In genomic region chr21:42724226-42724920, GRCh38 we compare ENCODE assay signal across 9 cellular contexts.
DNase-seq lines count a peak whose midpoint lies in the region; ATAC-seq and TF ChIP-seq lines count a peak whose summit lies in the region.
"Had no signal": no experiment of that assay in that cellular context is flagged by ENCODE, and none has a peak within 500 bp of the region (broad histone marks: within the 10 kb centered on the region; RNA-seq: fewer than 3 reads in every experiment).

No MANE protein-coding gene starts in this region.

- H3K4me3 ChIP-seq in skeletal muscle satellite cell (ENCODE audit: low read length), result peak overlapping the region; percentile 11

- no peaks in the 10 kb centered on the region for H3K9me3 ChIP-seq in skeletal muscle satellite cell (replicated peaks; ENCODE audit: low read length)

- in situ Hi-C loops in GM13976 (cut with MboI; ENCODE audit: low sequenced_read_pairs, unreplicated experiment), result no loop called here

- TF ChIP-seq CTCF in GM13976 (IDR thresholded peaks at IDR 0.05; ENCODE audit: borderline replicate concordance, control extremely low read depth, extremely low read depth, insufficient read depth, missing control alignments), result no peak

- H3K4me2 ChIP-seq in skeletal muscle satellite cell (ENCODE audit: low read length), result peak overlapping the region; percentile 72

- H3K36me3 ChIP-seq in skeletal muscle satellite cell (ENCODE audit: insufficient read depth, low read length), result no peaks in the 10 kb centered on the region

- intact Hi-C loops in left cardiac atrium (cut with DNase I), result no loop called here

- DNase-seq in GM13976 (ENCODE audit: low spot score) (peak; percentile 10), SW480 (ENCODE audit: low spot score) (peak; percentile 100), left cardiac atrium (peak; percentile 51), NCI-H774 (lab: John Stamatoyannopoulos, UW) (no peak)
- DNase-seq in activated CD8-positive, alpha-beta memory T cell treated with anti-CD3 and anti-CD28 coated beads for 24 hours, result no peak
- DNase-seq: midbrain had no signal

- peak; percentile 70 to 73 for ATAC-seq in left cardiac atrium
- no peak for ATAC-seq in HG02981 (IDR thresholded peaks at IDR 0.05; ENCODE audit: unreplicated experiment)
- no peak for ATAC-seq in HG02642 (IDR thresholded peaks at IDR 0.05; ENCODE audit: poor library complexity, unreplicated experiment)

- H3K27me3 ChIP-seq in skeletal muscle satellite cell (ENCODE audit: control insufficient read depth, insufficient read depth, low read length), result no peaks in the 10 kb centered on the region

- H3K9ac ChIP-seq in skeletal muscle satellite cell (ENCODE audit: low read depth, low read length), result peak overlapping the region; percentile 35

- peaks cover 47% of the 10 kb centered on the region for H3K4me1 ChIP-seq in skeletal muscle satellite cell (ENCODE audit: control insufficient read depth, insufficient read depth, low read length)

Comparison
In these comparisons a context has a peak if more than half of its experiments do, and no peak if none do; other contexts are left out.
1. DNase-seq: peak in GM13976 (single experiment), SW480 (single experiment) and left cardiac atrium (single experiment); none in activated CD8-positive, alpha-beta memory T cell treated with anti-CD3 and anti-CD28 coated beads for 24 hours (single experiment) and NCI-H774 (single experiment).
2. ATAC-seq: peak in left cardiac atrium (2 of 2); none in HG02981 (single experiment) and HG02642 (single experiment).